Comparison of ENCODE assay signal across 8 cellular contexts in the genomic region with DNA sequence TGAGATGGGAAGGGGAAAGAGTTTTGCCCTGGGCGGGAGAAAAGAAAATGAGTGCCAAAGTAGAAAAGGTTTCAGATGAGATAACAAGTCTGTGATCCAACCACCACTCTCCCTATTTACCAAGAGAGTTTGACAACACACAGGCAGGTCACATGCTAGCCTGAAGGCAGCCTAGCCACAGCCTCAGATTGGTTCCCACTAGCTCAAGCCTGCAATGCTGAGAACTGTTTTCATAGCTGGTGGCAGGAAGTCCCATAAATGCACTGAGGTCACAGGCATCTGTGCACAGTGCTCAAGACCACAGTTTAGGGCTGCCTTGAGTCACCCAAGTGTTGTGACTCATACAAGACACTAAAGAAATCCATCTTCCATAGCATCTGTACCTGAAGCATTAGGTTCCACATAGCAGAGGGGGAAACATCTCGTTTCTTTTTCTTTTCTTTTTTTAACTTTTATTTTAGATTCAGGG. TPM values are rescaled to one million over a fixed set of nuclear protein-coding genes. Genes with fewer than 3 reads are reported as not detected.
DNase-seq lines count a peak whose midpoint lies in the region; TF ChIP-seq lines count a peak whose summit lies in the region.

No MANE protein-coding gene starts in this region.

- H3K27me3 Mint-ChIP-seq in activated naive CD8-positive, alpha-beta T cell treated with anti-CD3 and anti-CD28 coated beads for 36 hours, result peaks cover 20% of the 10 kb centered on the region

- H3K4me3 Mint-ChIP-seq in activated naive CD8-positive, alpha-beta T cell treated with anti-CD3 and anti-CD28 coated beads for 36 hours, result no peak overlapping the region

- WGBS in thyroid gland, 2 donors, result 59 to 66% methylated on average over 2 of the region's 2 CpGs

- no peak for TF ChIP-seq POLR2A in thyroid gland (IDR thresholded peaks at IDR 0.05)

- no peak overlapping the region for H3K4me3 ChIP-seq in thyroid gland (replicated peaks in 1 of 3)

- H3K27me3 ChIP-seq in thyroid gland, result no peaks in the 10 kb centered on the region

- H3K27ac ChIP-seq in thyroid gland, result no peak overlapping the region

- H3K36me3 Mint-ChIP-seq in activated naive CD8-positive, alpha-beta T cell treated with anti-CD3 and anti-CD28 coated beads for 36 hours, result no peaks in the 10 kb centered on the region

- peak; percentile 58 for DNase-seq in activated gamma-delta T cell treated with Interleukin-2 at 50 U/mL for 16 hours
- DNase-seq in activated gamma-delta T cell (lab: John Stamatoyannopoulos, UW), result no peak
- DNase-seq in MV-4-11 (lab: John Stamatoyannopoulos, UW), result peak; percentile 92
- peak; percentile 73 for DNase-seq in activated naive CD8-positive, alpha-beta T cell treated with anti-CD3 and anti-CD28 coated beads for 36 hours
- DNase-seq in stimulated activated CD8-positive, alpha-beta memory T cell treated with anti-CD3 and anti-CD28 coated beads, Interleukin-4, amount 100 ng/mL, for 48 hours, result peak; percentile 75
- no peak for DNase-seq in dermis blood vessel endothelial cell
- no peak for DNase-seq in DMS114 treated with DMSO at 0.1 percent for 48 hours (lab: John Stamatoyannopoulos, UW; ENCODE audit: unreplicated experiment)
- no peak for DNase-seq in thyroid gland

- intact Hi-C loops in thyroid gland (cut with DNase I), result no loop called here

- no peaks in the 10 kb centered on the region for H3K36me3 ChIP-seq in thyroid gland

- no peaks in the 10 kb centered on the region for H3K4me1 ChIP-seq in thyroid gland

- H3K9me3 Mint-ChIP-seq in activated naive CD8-positive, alpha-beta T cell treated with anti-CD3 and anti-CD28 coated beads for 36 hours, result peaks cover 2% of the 10 kb centered on the region

- no peaks in the 10 kb centered on the region for H3K9me3 ChIP-seq in thyroid gland

- H3K27ac Mint-ChIP-seq in activated naive CD8-positive, alpha-beta T cell treated with anti-CD3 and anti-CD28 coated beads for 36 hours, result peak overlapping the region; percentile 68

- peaks cover 20% of the 10 kb centered on the region for H3K4me1 Mint-ChIP-seq in activated naive CD8-positive, alpha-beta T cell treated with anti-CD3 and anti-CD28 coated beads for 36 hours

- TF ChIP-seq CTCF in thyroid gland (IDR thresholded peaks at IDR 0.05), result no peak

RNA-seq across cellular contexts. Expression of gene POP4, which starts 18.5 kb away (rescaled TPM):
- 100 to 1,000 TPM; 134 to 137 TPM for total RNA-seq in activated naive CD8-positive, alpha-beta T cell treated with anti-CD3 and anti-CD28 coated beads for 36 hours
- total RNA-seq in dermis blood vessel endothelial cell, result 60.1 and 98.7 TPM in 2 replicates
- 10 to 100 TPM; 53.4 to 91.4 (median 87.8) TPM for total RNA-seq in thyroid gland

Comparison
In these comparisons a context has a peak if more than half of its experiments do, and no peak if none do; other contexts are left out.
1. DNase-seq: peak in activated gamma-delta T cell treated with Interleukin-2 at 50 U/mL for 16 hours (single experiment), MV-4-11 (single experiment), activated naive CD8-positive, alpha-beta T cell treated with anti-CD3 and anti-CD28 coated beads for 36 hours (single experiment) and stimulated activated CD8-positive, alpha-beta memory T cell treated with anti-CD3 and anti-CD28 coated beads, Interleukin-4, amount 100 ng/mL, for 48 hours (single experiment); none in activated gamma-delta T cell (single experiment), dermis blood vessel endothelial cell (single experiment), DMS114 treated with DMSO at 0.1 percent for 48 hours (single experiment) and thyroid gland (0 of 2).